16 cellular contexts compared by ENCODE assay signal in genomic region chr2:53131416-53131815, GRCh38.
DNase-seq lines count a peak whose midpoint lies in the region; ATAC-seq and TF ChIP-seq lines count a peak whose summit lies in the region.
"Had no signal": no experiment of that assay in that cellular context is flagged by ENCODE, and none has a peak within 500 bp of the region (broad histone marks: within the 10 kb centered on the region; RNA-seq: fewer than 3 reads in every experiment).

No MANE protein-coding gene starts in this region.

- H3K4me3 Mint-ChIP-seq in Calu3 (ENCODE audit: low read depth, unreplicated experiment), result no peak overlapping the region
- no peak overlapping the region for H3K4me3 Mint-ChIP-seq in activated naive CD8-positive, alpha-beta T cell treated with anti-CD3 and anti-CD28 coated beads for 36 hours
- H3K4me3 Mint-ChIP-seq in activated CD8-positive, alpha-beta T cell treated with anti-CD3 and anti-CD28 coated beads for 36 hours, result no peak overlapping the region
- H3K4me3 Mint-ChIP-seq: dendritic cell treated with granulocyte-macrophage colony-stimulating factor and Interleukin-4, amounts not matched to agents 40 ng/mL and 50 ng/mL, for 4 days had no signal

- no peaks in the 10 kb centered on the region for H3K9me3 Mint-ChIP-seq in Calu3 (ENCODE audit: low read depth, unreplicated experiment)
- no peaks in the 10 kb centered on the region for H3K9me3 Mint-ChIP-seq in activated naive CD8-positive, alpha-beta T cell treated with anti-CD3 and anti-CD28 coated beads for 36 hours
- H3K9me3 Mint-ChIP-seq in activated CD8-positive, alpha-beta T cell treated with anti-CD3 and anti-CD28 coated beads for 36 hours, result no peaks in the 10 kb centered on the region

- H3K9ac ChIP-seq in mesenchymal stem cell (ENCODE audit: low read length), result no peak overlapping the region

- H3K36me3 Mint-ChIP-seq in Calu3 (ENCODE audit: insufficient read depth, unreplicated experiment), result no peaks in the 10 kb centered on the region
- no peaks in the 10 kb centered on the region for H3K36me3 Mint-ChIP-seq in activated naive CD8-positive, alpha-beta T cell treated with anti-CD3 and anti-CD28 coated beads for 36 hours
- H3K36me3 Mint-ChIP-seq in activated CD8-positive, alpha-beta T cell treated with anti-CD3 and anti-CD28 coated beads for 36 hours (ENCODE audit: low read depth), result no peaks in the 10 kb centered on the region
- H3K36me3 Mint-ChIP-seq: activated naive CD4-positive, alpha-beta T cell treated with anti-CD3 and anti-CD28 coated beads, Interleukin-2, amount 50 U/mL, for 72 hours had no signal

- POLR2A ChIA-PET in activated CD8-positive, alpha-beta T cell treated with anti-CD3 and anti-CD28 coated beads for 36 hours (lab: Charles Lee), result no interaction called here

- peaks cover 1% of the 10 kb centered on the region for H3K4me1 ChIP-seq in mesenchymal stem cell (ENCODE audit: control insufficient read depth, insufficient read depth, low read depth, low read length)
- no peaks in the 10 kb centered on the region for H3K4me1 ChIP-seq in thyroid gland

- H4K8ac ChIP-seq in mesenchymal stem cell (ENCODE audit: low read length), result no peak overlapping the region

- peak overlapping the region; percentile 3 for H3K27ac ChIP-seq in brain microvascular endothelial cell
- peak overlapping the region; percentile 58 for H3K27ac ChIP-seq in mesenchymal stem cell (ENCODE audit: low read length, poor library complexity, severe bottlenecking)
- no peak overlapping the region for H3K27ac ChIP-seq in thyroid gland

- no peak overlapping the region for H3K4me2 ChIP-seq in mesenchymal stem cell (ENCODE audit: low read length, poor library complexity, severe bottlenecking)

- no peaks in the 10 kb centered on the region for H3K27me3 Mint-ChIP-seq in Calu3 (ENCODE audit: unreplicated experiment)
- H3K27me3 Mint-ChIP-seq in activated naive CD8-positive, alpha-beta T cell treated with anti-CD3 and anti-CD28 coated beads for 36 hours, result no peaks in the 10 kb centered on the region
- H3K27me3 Mint-ChIP-seq in activated CD8-positive, alpha-beta T cell treated with anti-CD3 and anti-CD28 coated beads for 36 hours, result no peaks in the 10 kb centered on the region
- H3K27me3 Mint-ChIP-seq: dendritic cell treated with granulocyte-macrophage colony-stimulating factor and Interleukin-4, amounts not matched to agents 40 ng/mL and 50 ng/mL, for 4 days had no signal

- no peak overlapping the region for H2BK120ac ChIP-seq in mesenchymal stem cell (ENCODE audit: low read depth, low read length)

- no peak overlapping the region for H3K18ac ChIP-seq in mesenchymal stem cell (ENCODE audit: low read depth in 1 of 2, low read length in 2 of 2)

- H3K4me3 ChIP-seq in brain microvascular endothelial cell (ENCODE audit: low read depth, low read length) (no peak overlapping the region), mesenchymal stem cell (ENCODE audit: insufficient read depth in 1 of 2, low read depth in 1 of 2, low read length in 2 of 2) (no peak overlapping the region), thyroid gland (replicated peaks in 1 of 3) (no peak overlapping the region)

- no peak overlapping the region for H3K4ac ChIP-seq in mesenchymal stem cell (ENCODE audit: low read depth in 1 of 2, low read length in 2 of 2)

- 7% methylated on average over 1 of the region's 1 CpG for WGBS in mesenchymal stem cell
- 83 to 93% methylated on average over 1 of the region's 1 CpG for WGBS in thyroid gland, 2 donors

- peak overlapping the region; percentile 82 for H3K27ac Mint-ChIP-seq in Calu3 (ENCODE audit: unreplicated experiment)
- no peak overlapping the region for H3K27ac Mint-ChIP-seq in activated naive CD8-positive, alpha-beta T cell treated with anti-CD3 and anti-CD28 coated beads for 36 hours
- H3K27ac Mint-ChIP-seq in activated CD8-positive, alpha-beta T cell treated with anti-CD3 and anti-CD28 coated beads for 36 hours, result no peak overlapping the region
- H3K27ac Mint-ChIP-seq: activated naive CD4-positive, alpha-beta T cell treated with anti-CD3 and anti-CD28 coated beads, Interleukin-2, amount 50 U/mL, for 72 hours; dendritic cell treated with granulocyte-macrophage colony-stimulating factor and Interleukin-4, amounts not matched to agents 40 ng/mL and 50 ng/mL, for 4 days had no signal

- no peak for DNase-seq in Calu3
- DNase-seq in LHCN-M2 (ENCODE audit: low read depth), result peak; percentile 66
- peak; percentile 7 for DNase-seq in brain microvascular endothelial cell
- peak; percentile 13 for DNase-seq in mesenchymal stem cell
- no peak for DNase-seq in activated naive CD8-positive, alpha-beta T cell treated with anti-CD3 and anti-CD28 coated beads for 36 hours
- no peak for DNase-seq in activated CD8-positive, alpha-beta T cell treated with anti-CD3 and anti-CD28 coated beads for 36 hours
- no peak for DNase-seq in thyroid gland
- no peak for DNase-seq in NCI-H2196 (lab: John Stamatoyannopoulos, UW; ENCODE audit: unreplicated experiment)
- DNase-seq: activated CD4-positive, CD25-positive, alpha-beta regulatory T cell treated with anti-CD3 and anti-CD28 coated beads, Interleukin-2, amount 50 U/mL, for 72 hours; AML-193; DMS153; foreskin melanocyte; NCI-H2107; stimulated activated CD4-positive, alpha-beta T cell treated with anti-CD3 and anti-CD28 coated beads, Interleukin-2, amount 100 ng/mL, for 24 hours had no signal

- no peak overlapping the region for H3K23ac ChIP-seq in mesenchymal stem cell (ENCODE audit: low read length in 2 of 2)

- CTCF ChIA-PET in Calu3 (lab: Charles Lee), result no interaction called here
- CTCF ChIA-PET in activated CD8-positive, alpha-beta T cell treated with anti-CD3 and anti-CD28 coated beads for 36 hours (lab: Charles Lee), result no interaction called here

- H4K91ac ChIP-seq in mesenchymal stem cell (ENCODE audit: low read length), result no peak overlapping the region

- no peak for TF ChIP-seq POLR2A in thyroid gland (IDR thresholded peaks at IDR 0.05)

- peaks cover 40% of the 10 kb centered on the region for H3K4me1 Mint-ChIP-seq in Calu3 (ENCODE audit: low read depth, unreplicated experiment)
- no peaks in the 10 kb centered on the region for H3K4me1 Mint-ChIP-seq in activated naive CD8-positive, alpha-beta T cell treated with anti-CD3 and anti-CD28 coated beads for 36 hours
- no peaks in the 10 kb centered on the region for H3K4me1 Mint-ChIP-seq in activated CD8-positive, alpha-beta T cell treated with anti-CD3 and anti-CD28 coated beads for 36 hours (ENCODE audit: low read depth)

- H2BK12ac ChIP-seq in mesenchymal stem cell (ENCODE audit: low read length in 2 of 2), result peak overlapping the region in 1 of 2 experiments; percentile 66

- H3K27me3 ChIP-seq in brain microvascular endothelial cell (replicated peaks) (no peaks in the 10 kb centered on the region), mesenchymal stem cell (ENCODE audit: control insufficient read depth in 1 of 2, insufficient read depth in 1 of 2, low read length in 2 of 2) (no peaks in the 10 kb centered on the region), thyroid gland (no peaks in the 10 kb centered on the region)

- no peak overlapping the region for H2AFZ ChIP-seq in mesenchymal stem cell (ENCODE audit: low read depth, low read length)

- in situ Hi-C loops in brain microvascular endothelial cell (cut with HindIII; ENCODE audit: low pct_ligation_motif_present, low sequenced_read_pairs), result no loop called here

- H2AK5ac ChIP-seq in mesenchymal stem cell (ENCODE audit: low read length, severe bottlenecking), result peak overlapping the region; percentile 99

- TF ChIP-seq CTCF in Calu3 (IDR thresholded peaks at IDR 0.05; ENCODE audit: unreplicated experiment) (no peak), brain microvascular endothelial cell (IDR thresholded peaks at IDR 0.05; ENCODE audit: low read depth, low read length, missing control alignments) (no peak), thyroid gland (IDR thresholded peaks at IDR 0.05) (no peak)
- TF ChIP-seq CTCF in activated CD8-positive, alpha-beta T cell treated with anti-CD3 and anti-CD28 coated beads for 36 hours (IDR thresholded peaks at IDR 0.05), result no peak

- H2BK15ac ChIP-seq in mesenchymal stem cell (ENCODE audit: low read depth, poor library complexity, severe bottlenecking), result no peak overlapping the region

- H3K9me3 ChIP-seq in mesenchymal stem cell (ENCODE audit: control insufficient read depth, low read length) (no peaks in the 10 kb centered on the region), thyroid gland (no peaks in the 10 kb centered on the region)

- no peaks in the 10 kb centered on the region for H3K79me1 ChIP-seq in mesenchymal stem cell (replicated peaks; ENCODE audit: low read length, poor library complexity, severe bottlenecking)

- no peak overlapping the region for H3K14ac ChIP-seq in mesenchymal stem cell (ENCODE audit: low read length in 2 of 2)

- ATAC-seq in activated CD8-positive, alpha-beta T cell treated with anti-CD3 and anti-CD28 coated beads for 36 hours, result no peak

- no peaks in the 10 kb centered on the region for H3K36me3 ChIP-seq in brain microvascular endothelial cell (replicated peaks)
- H3K36me3 ChIP-seq in mesenchymal stem cell (ENCODE audit: control insufficient read depth in 1 of 2, insufficient read depth in 2 of 2, low read depth in 1 of 2, low read length in 2 of 2), result no peaks in the 10 kb centered on the region
- H3K36me3 ChIP-seq in thyroid gland, result no peaks in the 10 kb centered on the region

- intact Hi-C loops in Calu3 (cut with micrococcal nuclease; ENCODE audit: unreplicated experiment) (loop anchor here (2.0 kb wide), 1 partner anchor 33 kb away; no protein-coding TSS in a partner anchor), thyroid gland (cut with DNase I) (no loop called here)
- intact Hi-C loops in activated CD8-positive, alpha-beta T cell treated with anti-CD3 and anti-CD28 coated beads for 36 hours (cut with micrococcal nuclease), result no loop called here

- H2BK5ac ChIP-seq in mesenchymal stem cell (ENCODE audit: low read depth, low read length, poor library complexity, severe bottlenecking), result peak overlapping the region; percentile 74

- BruUV-seq in Calu3 (replicated peaks; lab: Mats Ljungman, UMichigan), result no TSS peak

Comparison
In these comparisons a context has a peak if more than half of its experiments do, and no peak if none do; other contexts are left out.
1. DNase-seq: peak in LHCN-M2 (single experiment), brain microvascular endothelial cell (single experiment) and mesenchymal stem cell (single experiment); none in Calu3 (single experiment), activated naive CD8-positive, alpha-beta T cell treated with anti-CD3 and anti-CD28 coated beads for 36 hours (single experiment), activated CD8-positive, alpha-beta T cell treated with anti-CD3 and anti-CD28 coated beads for 36 hours (single experiment), thyroid gland (0 of 2) and NCI-H2196 (single experiment).
2. H3K27ac ChIP-seq: peak in brain microvascular endothelial cell (single experiment) and mesenchymal stem cell (single experiment); none in thyroid gland (0 of 3).